16 cellular contexts compared by ENCODE assay signal in genomic region chr10:130714700-130715467, GRCh38.
DNase-seq lines count a peak whose midpoint lies in the region; ATAC-seq and TF ChIP-seq lines count a peak whose summit lies in the region.
"Had no signal": no experiment of that assay in that cellular context is flagged by ENCODE, and none has a peak within 500 bp of the region (broad histone marks: within the 10 kb centered on the region; RNA-seq: fewer than 3 reads in every experiment).

No MANE protein-coding gene starts in this region.

- peak overlapping the region; percentile 74 for H3K27ac Mint-ChIP-seq in type B pancreatic cell
- H3K27ac Mint-ChIP-seq: CD14-positive monocyte; CD4-positive, alpha-beta memory T cell had no signal

- H3K9me3 ChIP-seq in BLaER1 treated with 17β-estradiol and CSF1 and Interleukin-3, amounts not matched to agents 10 nM and 100 nM (replicated peaks in 1 of 11) = no peaks in the 10 kb centered on the region
- no peaks in the 10 kb centered on the region for H3K9me3 ChIP-seq in neuronal stem cell (replicated peaks in 1 of 2; ENCODE audit: control insufficient read depth in 2 of 2, insufficient read depth in 1 of 2, low read depth in 1 of 2, low read length in 2 of 2)
- H3K9me3 ChIP-seq in heart left ventricle = no peaks in the 10 kb centered on the region
- H3K9me3 ChIP-seq: BE2C, HAP-1 had no signal

- TF ChIP-seq CTCF in type B pancreatic cell (conservative IDR thresholded peaks at IDR 0.05) (no peak), heart left ventricle (IDR thresholded peaks at IDR 0.05) (no peak)

- peak overlapping the region in 5 of 11 experiments; percentile 13 to 47 (median 35); a peak in 7 of 22 replicates for H3K27ac ChIP-seq in BLaER1 treated with 17β-estradiol and CSF1 and Interleukin-3, amounts not matched to agents 10 nM and 100 nM
- H3K27ac ChIP-seq in mesendoderm (ENCODE audit: low read depth, low read length) (no peak overlapping the region), neuronal stem cell (replicated peaks; ENCODE audit: low read length) (peak overlapping the region; percentile 0), heart left ventricle (no peak overlapping the region)
- H3K27ac ChIP-seq: HL-60 had no signal

- peak overlapping the region; percentile 66 to 90 (median 74); a peak in 21 of 22 replicates for H3K4me2 ChIP-seq in BLaER1 treated with 17β-estradiol and CSF1 and Interleukin-3, amounts not matched to agents 10 nM and 100 nM
- H3K4me2 ChIP-seq in mesendoderm (ENCODE audit: low read length) = no peak overlapping the region
- H3K4me2 ChIP-seq in neuronal stem cell (ENCODE audit: insufficient read depth, low read length, poor library complexity, severe bottlenecking) = no peak overlapping the region

- no peak for ATAC-seq in heart left ventricle
- no peak for ATAC-seq in GM18867 (IDR thresholded peaks at IDR 0.05; ENCODE audit: unreplicated experiment)

- no peak overlapping the region; a peak in 1 of 22 replicates for H3K9ac ChIP-seq in BLaER1 treated with 17β-estradiol and CSF1 and Interleukin-3, amounts not matched to agents 10 nM and 100 nM
- H3K9ac ChIP-seq in mesendoderm (ENCODE audit: low read length) = no peak overlapping the region
- H3K9ac ChIP-seq in neuronal stem cell (ENCODE audit: low read depth, low read length, poor library complexity) = no peak overlapping the region

- no peak overlapping the region for H3K14ac ChIP-seq in neuronal stem cell (ENCODE audit: low read length)

- peaks cover 66 to 80% (median 71%) of the 10 kb centered on the region in 10 experiments for H3K4me1 ChIP-seq in BLaER1 treated with 17β-estradiol and CSF1 and Interleukin-3, amounts not matched to agents 10 nM and 100 nM
- no peaks in the 10 kb centered on the region for H3K4me1 ChIP-seq in mesendoderm (ENCODE audit: control insufficient read depth, low read depth, low read length)
- peaks cover 0 to 7% of the 10 kb centered on the region in 2 donors for H3K4me1 ChIP-seq in neuronal stem cell (ENCODE audit: control insufficient read depth in 2 of 2, insufficient read depth in 1 of 2, low read depth in 1 of 2, low read length in 2 of 2)
- no peaks in the 10 kb centered on the region for H3K4me1 ChIP-seq in heart left ventricle
- H3K4me1 ChIP-seq: BE2C, HAP-1 had no signal

- H2AK5ac ChIP-seq in mesendoderm (ENCODE audit: low read length) = no peak overlapping the region
- no peak overlapping the region for H2AK5ac ChIP-seq in neuronal stem cell (ENCODE audit: low read depth, low read length)

- H2BK15ac ChIP-seq in mesendoderm (replicated peaks; ENCODE audit: low read depth) (no peak overlapping the region), neuronal stem cell (ENCODE audit: low read length) (no peak overlapping the region)

- H3K4me1 Mint-ChIP-seq in type B pancreatic cell (ENCODE audit: unreplicated experiment) = peaks cover 9% of the 10 kb centered on the region

- intact Hi-C loops in heart left ventricle (cut with DNase I) = no loop called here

- peaks cover 0 to 7% (median 0%) of the 10 kb centered on the region in 11 experiments; a peak in 1 of 22 replicates for H4K20me1 ChIP-seq in BLaER1 treated with 17β-estradiol and CSF1 and Interleukin-3, amounts not matched to agents 10 nM and 100 nM

- no peak for DNase-seq in mesendoderm
- no peak for DNase-seq in neuronal stem cell (ENCODE audit: low spot score)
- DNase-seq in type B pancreatic cell (ENCODE audit: extremely low spot score, unreplicated experiment) = no peak
- DNase-seq in superior temporal gyrus (ENCODE audit: extremely low spot score) = no peak
- no peak for DNase-seq in heart left ventricle
- no peak for DNase-seq in NCI-H69 (lab: John Stamatoyannopoulos, UW)
- DNase-seq: BE2C; Calu3; CD4-positive, alpha-beta memory T cell; DMS79 treated with DMSO at 0.1 percent for 48 hours; GF-D8 had no signal

- no peaks in the 10 kb centered on the region for H3K9me3 Mint-ChIP-seq in type B pancreatic cell

- no peak overlapping the region for H4K8ac ChIP-seq in mesendoderm (ENCODE audit: low read depth, low read length)
- H4K8ac ChIP-seq in neuronal stem cell (ENCODE audit: low read depth, low read length) = no peak overlapping the region

- no peak overlapping the region for H2BK12ac ChIP-seq in neuronal stem cell (ENCODE audit: low read length)

- H3K79me2 ChIP-seq in mesendoderm (ENCODE audit: control insufficient read depth, insufficient read depth, low read length) = no peaks in the 10 kb centered on the region

- TF ChIP-seq POLR2A in heart left ventricle (IDR thresholded peaks at IDR 0.05) = no peak

- H3K36me3 Mint-ChIP-seq in type B pancreatic cell = no peaks in the 10 kb centered on the region
- H3K36me3 Mint-ChIP-seq: CD14-positive monocyte; CD4-positive, alpha-beta memory T cell had no signal

- H3K4me3 Mint-ChIP-seq in type B pancreatic cell = no peak overlapping the region
- H3K4me3 Mint-ChIP-seq: CD14-positive monocyte; CD4-positive, alpha-beta memory T cell had no signal

- no peaks in the 10 kb centered on the region for H3K27me3 ChIP-seq in BLaER1 treated with 17β-estradiol and CSF1 and Interleukin-3, amounts not matched to agents 10 nM and 100 nM
- H3K27me3 ChIP-seq in mesendoderm (ENCODE audit: insufficient read depth, low read length, poor library complexity) (no peaks in the 10 kb centered on the region), neuronal stem cell (ENCODE audit: control insufficient read depth in 3 of 3, insufficient read depth in 3 of 3, low read depth in 1 of 3, low read length in 3 of 3) (no peaks in the 10 kb centered on the region), heart left ventricle (peaks cover 0 to 32% (median 6%) of the 10 kb centered on the region in 9 donors)
- H3K27me3 ChIP-seq: BE2C had no signal

- no peak overlapping the region for H3K4me3 ChIP-seq in BLaER1 treated with 17β-estradiol and CSF1 and Interleukin-3, amounts not matched to agents 10 nM and 100 nM
- H3K4me3 ChIP-seq in mesendoderm (ENCODE audit: low read length) = no peak overlapping the region
- H3K4me3 ChIP-seq in neuronal stem cell (ENCODE audit: low read length in 2 of 2) = no peak overlapping the region
- H3K4me3 ChIP-seq in heart left ventricle = no peak overlapping the region
- H3K4me3 ChIP-seq: HAP-1 had no signal

- WGBS in mesendoderm (ENCODE audit: extremely low coverage, insufficient coverage, low lambda C conversion rate) = no CpG with 5 or more reads among the region's 20 CpGs
- no CpG with 5 or more reads among the region's 20 CpGs for WGBS in neuronal stem cell (ENCODE audit: extremely low coverage in 2 of 2, insufficient read length in 2 of 2, insufficient replicate concordance in 1 of 2), 2 donors
- 63 to 70% (median 67%) methylated on average over 20 of the region's 20 CpGs for whole genome bisulfite sequencing in heart left ventricle, 4 donors

- H2AFZ ChIP-seq in neuronal stem cell (ENCODE audit: low read length) = no peak overlapping the region

- H3K23ac ChIP-seq in mesendoderm (ENCODE audit: low read length) = no peak overlapping the region
- H3K23ac ChIP-seq in neuronal stem cell (ENCODE audit: low read depth, low read length, poor library complexity) = no peak overlapping the region

- H2BK5ac ChIP-seq in mesendoderm (ENCODE audit: low read length) (no peak overlapping the region), neuronal stem cell (ENCODE audit: low read length) (no peak overlapping the region)

- H3K27me3 Mint-ChIP-seq in type B pancreatic cell = peaks cover 7% of the 10 kb centered on the region
- H3K27me3 Mint-ChIP-seq: CD4-positive, alpha-beta memory T cell had no signal

- H3K79me1 ChIP-seq in mesendoderm (ENCODE audit: low read length) = no peaks in the 10 kb centered on the region
- no peaks in the 10 kb centered on the region for H3K79me1 ChIP-seq in neuronal stem cell (ENCODE audit: low read depth, low read length)

- H3K4ac ChIP-seq in mesendoderm (ENCODE audit: low read depth, low read length) (no peak overlapping the region), neuronal stem cell (ENCODE audit: low read length) (no peak overlapping the region)

- no peak overlapping the region for H4K91ac ChIP-seq in neuronal stem cell (ENCODE audit: low read depth, low read length, poor library complexity)

- H4K5ac ChIP-seq in mesendoderm (ENCODE audit: low read length) = no peak overlapping the region

- H3K36me3 ChIP-seq in BLaER1 treated with 17β-estradiol and CSF1 and Interleukin-3, amounts not matched to agents 10 nM and 100 nM = no peaks in the 10 kb centered on the region
- no peaks in the 10 kb centered on the region for H3K36me3 ChIP-seq in mesendoderm (ENCODE audit: control insufficient read depth, insufficient read depth, low read length)
- H3K36me3 ChIP-seq in neuronal stem cell (replicated peaks in 1 of 2; ENCODE audit: control insufficient read depth in 2 of 2, insufficient read depth in 2 of 2, low read length in 2 of 2) = no peaks in the 10 kb centered on the region
- no peaks in the 10 kb centered on the region for H3K36me3 ChIP-seq in heart left ventricle
- H3K36me3 ChIP-seq: BE2C, HAP-1 had no signal

- peak overlapping the region; percentile 15 for H3K56ac ChIP-seq in mesendoderm (ENCODE audit: low read length)

- H3K18ac ChIP-seq in mesendoderm (ENCODE audit: low read length) (no peak overlapping the region), neuronal stem cell (ENCODE audit: low read length) (peak overlapping the region; percentile 53)

- H2BK120ac ChIP-seq in mesendoderm (ENCODE audit: low read depth, low read length) = no peak overlapping the region
- H2BK120ac ChIP-seq in neuronal stem cell (ENCODE audit: low read depth, low read length) = no peak overlapping the region

Comparison
In these comparisons a context has a peak if more than half of its experiments do, and no peak if none do; other contexts are left out.
1. H3K4me2 ChIP-seq: peak in BLaER1 treated with 17β-estradiol and CSF1 and Interleukin-3, amounts not matched to agents 10 nM and 100 nM (11 of 11); none in mesendoderm (single experiment) and neuronal stem cell (single experiment).